Comparison of ENCODE assay signal across 10 cellular contexts in the genomic region with DNA sequence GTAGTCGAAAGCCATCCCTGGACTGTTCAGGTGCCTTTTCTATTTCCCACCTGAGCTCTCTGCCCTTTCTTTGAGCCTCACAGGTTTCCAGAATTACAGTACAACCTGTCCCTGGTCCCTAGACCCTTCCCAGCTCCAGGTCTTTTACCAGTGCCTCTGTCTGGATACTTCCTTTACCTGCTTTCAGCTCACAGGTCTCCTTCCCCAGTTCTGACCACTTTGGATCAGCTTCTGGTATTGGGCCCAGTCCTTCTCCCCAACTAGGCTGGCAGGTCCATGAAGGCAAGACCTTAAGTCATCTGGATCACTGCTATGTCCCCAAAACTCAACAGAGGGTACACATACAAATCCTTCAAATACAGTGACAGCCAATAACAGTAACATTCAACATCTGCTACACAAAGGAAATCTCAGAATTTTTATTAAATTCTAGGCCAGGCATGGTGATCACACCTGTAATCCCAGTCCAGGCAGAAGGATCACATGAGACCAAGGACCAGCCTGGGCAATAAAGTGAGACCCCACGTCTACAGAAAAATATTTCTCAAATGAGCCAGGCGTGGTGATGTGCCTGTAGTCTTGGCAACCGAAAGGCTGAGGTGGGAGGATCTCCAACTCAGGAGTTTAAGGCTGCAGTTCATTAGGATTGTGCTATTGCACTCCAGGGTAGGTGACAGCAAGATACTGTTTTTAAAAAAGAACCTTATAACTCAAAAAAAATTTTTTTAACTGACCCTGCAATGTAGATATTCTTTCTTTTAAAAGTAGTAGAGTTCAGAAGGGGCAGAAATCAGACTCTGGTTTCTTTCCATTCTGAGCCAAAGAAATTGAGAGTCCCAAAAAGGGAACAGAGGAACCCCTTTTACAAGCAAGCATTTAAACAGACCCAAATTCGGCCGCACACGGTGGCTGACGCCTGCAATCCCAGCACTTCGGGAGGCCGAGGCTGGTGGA. TPM values are rescaled to one million over a fixed set of nuclear protein-coding genes. Genes with fewer than 3 reads are reported as not detected.
DNase-seq lines count a peak whose midpoint lies in the region; ATAC-seq and TF ChIP-seq lines count a peak whose summit lies in the region.
"Had no signal": no experiment of that assay in that cellular context is flagged by ENCODE, and none has a peak within 500 bp of the region (broad histone marks: within the 10 kb centered on the region; RNA-seq: fewer than 3 reads in every experiment).

No MANE protein-coding gene starts in this region.

- H3K9me3 Mint-ChIP-seq in activated naive CD4-positive, alpha-beta T cell treated with anti-CD3 and anti-CD28 coated beads for 36 hours = no peaks in the 10 kb centered on the region

- no peaks in the 10 kb centered on the region for H3K27me3 Mint-ChIP-seq in activated naive CD4-positive, alpha-beta T cell treated with anti-CD3 and anti-CD28 coated beads for 36 hours (ENCODE audit: low read depth)

- TF ChIP-seq POLR2A in transverse colon (IDR thresholded peaks at IDR 0.05) = no peak

- no peak for DNase-seq in activated naive CD4-positive, alpha-beta T cell treated with anti-CD3 and anti-CD28 coated beads for 36 hours
- no peak for DNase-seq in activated naive CD4-positive, alpha-beta T cell (lab: John Stamatoyannopoulos, UW)
- DNase-seq in ascending aorta (ENCODE audit: low spot score in 2 of 2) (no peak), transverse colon (no peak), A172 (ENCODE audit: low spot score) (no peak), hepatic stellate cell (ENCODE audit: low spot score) (no peak)
- DNase-seq: caudate nucleus, KBM-7 had no signal

- peak overlapping the region; percentile 99 for H3K27ac Mint-ChIP-seq in activated naive CD4-positive, alpha-beta T cell treated with anti-CD3 and anti-CD28 coated beads for 36 hours

- CTCF ChIA-PET in activated naive CD4-positive, alpha-beta T cell treated with anti-CD3 and anti-CD28 coated beads for 36 hours (lab: Charles Lee) = interaction anchor here (0.6 to 1.8 kb wide), 5 partner anchors 11 to 99 kb away, joined by 3 to 13 read pairs (median 7); a partner anchor contains a TSS

- peak overlapping the region; percentile 99 for H3K4me3 Mint-ChIP-seq in activated naive CD4-positive, alpha-beta T cell treated with anti-CD3 and anti-CD28 coated beads for 36 hours

- WGBS in liver = 60% methylated on average over 10 of the region's 10 CpGs
- WGBS in transverse colon (ENCODE audit: low coverage in 1 of 2), 2 donors = 24 to 69% methylated on average over 4 to 10 of the region's 10 CpGs

- H3K4me3 ChIP-seq in ascending aorta (peak overlapping the region; percentile 72 to 82), liver (ENCODE audit: low read depth in 1 of 3, low read length in 3 of 3) (peak overlapping the region; percentile 77 to 90 (median 81)), transverse colon (peak overlapping the region in 3 of 4 donors; percentile 89 to 99 (median 92))

- peak overlapping the region; percentile 46 to 79 for H3K9ac ChIP-seq in liver (ENCODE audit: low read depth in 1 of 2, low read length in 2 of 2)

- peaks cover 41% of the 10 kb centered on the region for H3K36me3 Mint-ChIP-seq in activated naive CD4-positive, alpha-beta T cell treated with anti-CD3 and anti-CD28 coated beads for 36 hours (ENCODE audit: low read depth)

- ATAC-seq in HG02840 (IDR thresholded peaks at IDR 0.05; ENCODE audit: low FRiP score, unreplicated experiment) = no peak

- H3K36me3 ChIP-seq in ascending aorta (peaks cover 25 to 40% of the 10 kb centered on the region in 2 donors), liver (ENCODE audit: control insufficient read depth in 4 of 4, insufficient read depth in 3 of 4, low read depth in 1 of 4, low read length in 3 of 4) (peaks cover 15 to 24% (median 17%) of the 10 kb centered on the region in 4 donors), transverse colon (peaks cover 0 to 26% (median 10%) of the 10 kb centered on the region in 4 donors)

- TF ChIP-seq CTCF in ascending aorta (IDR thresholded peaks at IDR 0.05) (no peak), liver (IDR thresholded peaks at IDR 0.05; ENCODE audit: low read depth, low read length, missing input control) (no peak), transverse colon (IDR thresholded peaks at IDR 0.05) (no peak)

- no peak for TF ChIP-seq EP300 in transverse colon (IDR thresholded peaks at IDR 0.05; ENCODE audit: low read depth)

- H3K9me3 ChIP-seq in ascending aorta = no peaks in the 10 kb centered on the region
- H3K9me3 ChIP-seq in liver (ENCODE audit: control insufficient read depth in 4 of 4, low read length in 3 of 4) = no peaks in the 10 kb centered on the region
- H3K9me3 ChIP-seq in transverse colon = no peaks in the 10 kb centered on the region

- peaks cover 54% of the 10 kb centered on the region for H3K4me1 Mint-ChIP-seq in activated naive CD4-positive, alpha-beta T cell treated with anti-CD3 and anti-CD28 coated beads for 36 hours (ENCODE audit: low read depth)

- intact Hi-C loops in activated naive CD4-positive, alpha-beta T cell treated with anti-CD3 and anti-CD28 coated beads for 36 hours (cut with micrococcal nuclease) = no loop called here
- intact Hi-C loops in ascending aorta (cut with DNase I) = no loop called here
- intact Hi-C loops in transverse colon (cut with DNase I; ENCODE audit: low total_unique reads) = no loop called here

- H3K4me1 ChIP-seq in ascending aorta (peaks cover 10 to 28% of the 10 kb centered on the region in 2 donors), liver (ENCODE audit: control insufficient read depth in 4 of 4, insufficient read depth in 4 of 4, low read length in 3 of 4) (peaks cover 4 to 27% (median 17%) of the 10 kb centered on the region in 4 donors), transverse colon (peaks cover 20 to 36% (median 30%) of the 10 kb centered on the region in 4 donors)

- no peaks in the 10 kb centered on the region for H3K27me3 ChIP-seq in ascending aorta
- H3K27me3 ChIP-seq in liver (ENCODE audit: control insufficient read depth in 4 of 4, insufficient read depth in 4 of 4, low read length in 3 of 4) = no peaks in the 10 kb centered on the region
- no peaks in the 10 kb centered on the region for H3K27me3 ChIP-seq in transverse colon

- H3K27ac ChIP-seq in ascending aorta (peak overlapping the region; percentile 72 to 74), liver (ENCODE audit: low read depth in 1 of 2, low read length in 2 of 2) (peak overlapping the region in 1 of 2 donors; percentile 23), transverse colon (peak overlapping the region; percentile 90 to 97 (median 92))

- in situ Hi-C loops in transverse colon (cut with MboI; ENCODE audit: low pct_ligation_motif_present in 1 of 4, low pct_unique_long_range_greater_than_20kb in 1 of 4, low sequenced_read_pairs in 3 of 4) = loop anchor here in 1 of 4 donors (25.0 kb wide), 1 partner anchor 103 kb away; a partner anchor contains a TSS

- TF ChIP-seq RAD21 in liver (IDR thresholded peaks at IDR 0.05) = no peak

TF ChIP-seq in liver, 16 proteins besides CTCF, POLR2A, EP300 and RAD21 (continues in another document):
- TF ChIP-seq NR2F2 (IDR thresholded peaks at IDR 0.05) (no peak), JUND (IDR thresholded peaks at IDR 0.05) (no peak)
- TF ChIP-seq, protein P1, sequence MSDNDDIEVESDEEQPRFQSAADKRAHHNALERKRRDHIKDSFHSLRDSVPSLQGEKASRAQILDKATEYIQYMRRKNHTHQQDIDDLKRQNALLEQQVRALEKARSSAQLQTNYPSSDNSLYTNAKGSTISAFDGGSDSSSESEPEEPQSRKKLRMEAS (IDR thresholded peaks at IDR 0.05) = no peak
- TF ChIP-seq, protein P2, sequence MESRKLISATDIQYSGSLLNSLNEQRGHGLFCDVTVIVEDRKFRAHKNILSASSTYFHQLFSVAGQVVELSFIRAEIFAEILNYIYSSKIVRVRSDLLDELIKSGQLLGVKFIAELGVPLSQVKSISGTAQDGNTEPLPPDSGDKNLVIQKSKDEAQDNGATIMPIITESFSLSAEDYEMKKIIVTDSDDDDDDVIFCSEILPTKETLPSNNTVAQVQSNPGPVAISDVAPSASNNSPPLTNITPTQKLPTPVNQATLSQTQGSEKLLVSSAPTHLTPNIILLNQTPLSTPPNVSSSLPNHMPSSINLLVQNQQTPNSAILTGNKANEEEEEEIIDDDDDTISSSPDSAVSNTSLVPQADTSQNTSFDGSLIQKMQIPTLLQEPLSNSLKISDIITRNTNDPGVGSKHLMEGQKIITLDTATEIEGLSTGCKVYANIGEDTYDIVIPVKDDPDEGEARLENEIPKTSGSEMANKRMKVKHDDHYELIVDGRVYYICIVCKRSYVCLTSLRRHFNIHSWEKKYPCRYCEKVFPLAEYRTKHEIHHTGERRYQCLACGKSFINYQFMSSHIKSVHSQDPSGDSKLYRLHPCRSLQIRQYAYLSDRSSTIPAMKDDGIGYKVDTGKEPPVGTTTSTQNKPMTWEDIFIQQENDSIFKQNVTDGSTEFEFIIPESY (IDR thresholded peaks at IDR 0.05) = no peak

RNA-seq across cellular contexts. Expression of a gene that starts 1.3 kb away (rescaled TPM):
- total RNA-seq in activated naive CD4-positive, alpha-beta T cell treated with anti-CD3 and anti-CD28 coated beads for 36 hours = 1,000 to 10,000 TPM; 4,195 to 4,327 TPM
- total RNA-seq in ascending aorta (1,453 TPM), liver (100 to 1,000 TPM; 109 to 111 TPM), transverse colon (1,000 to 10,000 TPM in 3 of 4 donors, 100 to 1,000 TPM in 1; 718 to 1,665 (median 1,335) TPM)
- polyA plus RNA-seq in liver = 1,000 to 10,000 TPM in 1 of 2 donors, 100 to 1,000 TPM in 1; 324 to 1,094 TPM
- 145 and 262 TPM in 2 replicates for total RNA-seq in A172 (2014; rRNA removed; shearing (Covaris generic))

RNA-seq across cellular contexts. Expression of a gene that starts 11.0 kb away (rescaled TPM):
- total RNA-seq in activated naive CD4-positive, alpha-beta T cell treated with anti-CD3 and anti-CD28 coated beads for 36 hours = 100 to 1,000 TPM; 129 to 139 TPM
- total RNA-seq in ascending aorta (142 TPM), liver (10 to 100 TPM; 19.3 to 48.0 TPM), transverse colon (100 to 1,000 TPM in 3 of 4 donors, 10 to 100 TPM in 1; 97.1 to 161 (median 125) TPM)
- 10 to 100 TPM; 42.5 to 52.5 TPM for polyA plus RNA-seq in liver
- 101 and 116 TPM in 2 replicates for total RNA-seq in A172 (2014; rRNA removed; shearing (Covaris generic))

RNA-seq across cellular contexts. Expression of a gene that starts 21.9 kb away (rescaled TPM):
- 10 to 100 TPM; 27.3 to 34.6 TPM for total RNA-seq in activated naive CD4-positive, alpha-beta T cell treated with anti-CD3 and anti-CD28 coated beads for 36 hours
- total RNA-seq in ascending aorta = 52.9 TPM
- 1 to 10 TPM; 3.7 to 4.5 TPM for total RNA-seq in liver
- polyA plus RNA-seq in liver = 1 to 10 TPM; 2.1 to 2.2 TPM
- 10 to 100 TPM in 2 of 4 donors, 1 to 10 TPM in 2; 6.1 to 27.7 (median 11.9) TPM for total RNA-seq in transverse colon
- total RNA-seq in A172 (2014; rRNA removed; shearing (Covaris generic)) = 11.4 and 17.3 TPM in 2 replicates

RNA-seq across cellular contexts. Expression of a gene that starts 27.8 kb away (rescaled TPM):
- 100 to 1,000 TPM; 113 to 116 TPM for total RNA-seq in activated naive CD4-positive, alpha-beta T cell treated with anti-CD3 and anti-CD28 coated beads for 36 hours
- 1,166 TPM for total RNA-seq in ascending aorta
- 1 to 10 TPM; 3.6 to 9.0 TPM for total RNA-seq in liver
- 10 to 100 TPM; 62.0 to 91.9 TPM for polyA plus RNA-seq in liver
- 100 to 1,000 TPM; 280 to 924 (median 309) TPM for total RNA-seq in transverse colon
- 0.50 and 1.5 TPM in 2 replicates for total RNA-seq in A172 (2014; rRNA removed; shearing (Covaris generic))

RNA-seq across cellular contexts. Expression of a gene that starts 43.2 kb away (rescaled TPM):
- 10 to 100 TPM; 18.0 to 18.5 TPM for total RNA-seq in activated naive CD4-positive, alpha-beta T cell treated with anti-CD3 and anti-CD28 coated beads for 36 hours
- total RNA-seq in ascending aorta = 60.8 TPM
- total RNA-seq in liver = 10 to 100 TPM; 11.0 to 13.8 TPM
- 10 to 100 TPM; 21.0 to 24.2 TPM for polyA plus RNA-seq in liver
- total RNA-seq in transverse colon = 10 to 100 TPM; 22.8 to 37.4 (median 27.8) TPM
- total RNA-seq in A172 (2014; rRNA removed; shearing (Covaris generic)) = 20.9 and 24.7 TPM in 2 replicates
